ENCODE assay signal across 8 cellular contexts in the genomic region with DNA sequence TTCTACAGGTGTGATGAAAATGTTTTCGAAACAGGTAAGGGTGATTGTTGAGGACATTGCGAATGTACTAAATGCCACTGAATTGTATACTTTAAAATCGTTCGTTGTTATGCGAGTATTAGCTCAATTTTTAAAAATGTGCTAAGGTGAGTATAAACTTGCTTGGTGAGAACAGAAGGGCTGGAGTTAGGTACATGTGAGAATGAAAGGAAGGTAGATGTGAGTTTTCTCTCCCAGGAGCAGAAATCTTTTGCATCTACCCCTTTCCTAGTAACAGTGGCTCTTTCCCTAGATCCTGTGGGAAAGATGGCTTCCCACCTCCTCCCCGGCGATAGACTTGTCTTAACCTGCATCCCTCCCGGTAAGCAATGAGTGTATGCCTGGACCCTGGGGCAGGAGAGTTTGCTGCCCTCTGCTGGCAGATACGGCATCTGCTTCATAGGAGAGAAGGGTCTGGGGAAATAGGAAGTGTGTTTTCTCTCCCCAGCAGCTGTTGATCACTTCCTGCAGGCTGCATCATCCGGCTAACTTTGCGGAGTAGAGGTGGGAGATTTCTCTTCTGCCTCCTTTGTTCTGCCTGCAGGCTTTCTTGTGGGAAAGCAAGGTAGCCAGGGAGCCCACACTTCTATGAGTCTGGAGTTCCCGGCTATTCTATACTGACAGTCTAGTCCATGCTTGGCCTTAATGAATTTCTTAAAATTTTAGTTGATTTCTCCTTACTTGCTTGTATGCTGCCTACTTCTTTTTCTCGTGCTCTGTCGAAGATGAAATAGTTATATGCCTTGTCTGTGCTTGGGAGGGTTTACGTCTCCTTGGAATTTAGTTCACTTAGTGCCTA.
DNase-seq lines count a peak whose midpoint lies in the region; ATAC-seq, FAIRE-seq and TF ChIP-seq lines count a peak whose summit lies in the region.

No MANE protein-coding gene starts in this region.

- H4K20me1 ChIP-seq in HCT116 (ENCODE audit: insufficient read depth), result no peaks in the 10 kb centered on the region

- peak; percentile 100 for ATAC-seq in HCT116
- peak; percentile 93 for ATAC-seq in activated naive CD8-positive, alpha-beta T cell treated with anti-CD3 and anti-CD28 coated beads, Interleukin-2, amount 50 U/mL, for 24 hours

- DNase-seq in GM12892 (ENCODE audit: insufficient read length) (peak; percentile 13), HCT116 (ENCODE audit: low read depth, low spot score) (peak; percentile 80), SKM-1 (lab: John Stamatoyannopoulos, UW; ENCODE audit: unreplicated experiment) (peak; percentile 80), iPS DF 19.7 (ENCODE audit: low read depth, low spot score) (peak; percentile 93), hepatic stellate cell (ENCODE audit: low spot score) (no peak)
- peak; percentile 61 for DNase-seq in activated naive CD8-positive, alpha-beta T cell treated with anti-CD3 and anti-CD28 coated beads, Interleukin-2, amount 50 U/mL, for 24 hours
- DNase-seq in stimulated activated CD4-positive, alpha-beta T cell treated with anti-CD3 and anti-CD28 coated beads, Interleukin-1b, Interleukin-23, amount 100 ng/mL, for 48 hours, result peak; percentile 56

- intact Hi-C loops in HCT116 (cut with micrococcal nuclease), result loop anchor here (1.0 to 5.0 kb wide), 3 partner anchors 372 to 811 kb away; no protein-coding TSS in a partner anchor

- no peaks in the 10 kb centered on the region for H3K36me3 ChIP-seq in HCT116 (ENCODE audit: control insufficient read depth in 1 of 2, insufficient read depth in 2 of 2, low read length in 2 of 2)

- peaks cover 0 to 9% of the 10 kb centered on the region in 2 experiments; a peak in 2 of 4 replicates for H3K4me1 ChIP-seq in HCT116 (ENCODE audit: control insufficient read depth in 1 of 2, insufficient read depth in 2 of 2, low read length in 2 of 2)

- POLR2A ChIA-PET in HCT116 (lab: Charles Lee), result interaction anchor here (1.0 kb wide), 1 partner anchor 373 kb away, joined by 3 read pairs; no protein-coding TSS in a partner anchor

- no peaks in the 10 kb centered on the region for H3K36me3 Mint-ChIP-seq in activated naive CD8-positive, alpha-beta T cell treated with anti-CD3 and anti-CD28 coated beads, Interleukin-2, amount 50 U/mL, for 24 hours (ENCODE audit: low read depth)

- no TSS peak for BruUV-seq in HCT116 (replicated peaks; lab: Mats Ljungman, UMichigan)

- peaks cover 3% of the 10 kb centered on the region for H3K27me3 Mint-ChIP-seq in activated naive CD8-positive, alpha-beta T cell treated with anti-CD3 and anti-CD28 coated beads, Interleukin-2, amount 50 U/mL, for 24 hours

- no peaks in the 10 kb centered on the region for H3K9me3 Mint-ChIP-seq in activated naive CD8-positive, alpha-beta T cell treated with anti-CD3 and anti-CD28 coated beads, Interleukin-2, amount 50 U/mL, for 24 hours

- CTCF ChIA-PET in HCT116 (lab: Charles Lee), result interaction anchor here (0.7 to 2.4 kb wide), 2 partner anchors 294 to 372 kb away, joined by 3 to 15 read pairs; partner anchors contain the start of gene SEMA6A

- FAIRE-seq in GM12892 (lab: Jason Lieb, UNC), result peak; percentile 94

- TF ChIP-seq POLR2A in GM12892 (IDR thresholded peaks at IDR 0.05; ENCODE audit: low read depth, low read length), result no peak
- TF ChIP-seq POLR2A in HCT116 (IDR thresholded peaks at IDR 0.05; ENCODE audit: borderline replicate concordance, extremely low read depth, insufficient read depth, insufficient read length), result no peak

- H3K4me1 Mint-ChIP-seq in activated naive CD8-positive, alpha-beta T cell treated with anti-CD3 and anti-CD28 coated beads, Interleukin-2, amount 50 U/mL, for 24 hours, result no peaks in the 10 kb centered on the region

- H3K27ac Mint-ChIP-seq in activated naive CD8-positive, alpha-beta T cell treated with anti-CD3 and anti-CD28 coated beads, Interleukin-2, amount 50 U/mL, for 24 hours, result no peak overlapping the region

- H3K4me3 ChIP-seq in HCT116 (replicated peaks in 1 of 2; ENCODE audit: low read depth in 1 of 2, low read length in 2 of 2), result peak overlapping the region in 1 of 2 experiments; percentile 28; a peak in 1 of 4 replicates

- peak overlapping the region; percentile 44 for H3K4me2 ChIP-seq in HCT116 (ENCODE audit: low read length)

- H3K9ac ChIP-seq in HCT116 (ENCODE audit: low read length), result no peak overlapping the region

- no peak overlapping the region for H3K4me3 Mint-ChIP-seq in activated naive CD8-positive, alpha-beta T cell treated with anti-CD3 and anti-CD28 coated beads, Interleukin-2, amount 50 U/mL, for 24 hours

- no peaks in the 10 kb centered on the region for H3K79me2 ChIP-seq in HCT116 (ENCODE audit: insufficient read depth, low read length)

- no peaks in the 10 kb centered on the region for H3K9me3 ChIP-seq in HCT116 (ENCODE audit: control insufficient read depth in 1 of 2, insufficient read depth in 1 of 2, low read depth in 1 of 2, low read length in 2 of 2)

- RAD21 ChIA-PET in HCT116 (lab: Charles Lee; ENCODE audit: low non-redundant PET in 1 of 2, low total read pairs in 2 of 2, uncharacterized antibody in 2 of 2, unreplicated experiment in 2 of 2), result interaction anchor here in 1 of 2 experiments (1.7 kb wide), 1 partner anchor 373 kb away, joined by 10 read pairs; the partner anchor contains the start of gene SEMA6A

- peak; percentile 76 to 88 (median 85) for TF ChIP-seq CTCF in HCT116 (IDR thresholded peaks at IDR 0.05 in 2 of 3, conservative IDR thresholded peaks at IDR 0.05 in 1 of 3; ENCODE audit: borderline replicate concordance in 1 of 3, insufficient read depth in 1 of 3, low read depth in 2 of 3, low read length in 2 of 3)
- peak; percentile 76 for TF ChIP-seq CTCF in LNCAP (IDR thresholded peaks at IDR 0.05)

- no peak overlapping the region for H3K27ac ChIP-seq in HCT116 (ENCODE audit: low read depth, low read length)

- peak overlapping the region; percentile 93 for H2AFZ ChIP-seq in HCT116 (ENCODE audit: low read depth, low read length, poor library complexity, severe bottlenecking)

- H3K27me3 ChIP-seq in HCT116 (ENCODE audit: insufficient read depth, low read length), result no peaks in the 10 kb centered on the region

- peak; percentile 85 for TF ChIP-seq RAD21 in HCT116 (IDR thresholded peaks at IDR 0.05; ENCODE audit: low read depth)

- H3K9me2 ChIP-seq in HCT116 (ENCODE audit: insufficient read depth), result no peaks in the 10 kb centered on the region

TF ChIP-seq in HCT116, 20 proteins besides CTCF, POLR2A, EP300 and RAD21:
- peak; percentile 81 for TF ChIP-seq YY1 (IDR thresholded peaks at IDR 0.05; ENCODE audit: extremely low read depth, insufficient replicate concordance, low read depth, low read length)
- TF ChIP-seq JUND (IDR thresholded peaks at IDR 0.05), result no peak
- TF ChIP-seq ZFX (IDR thresholded peaks at IDR 0.05), result no peak
- TF ChIP-seq EZH2 (IDR thresholded peaks at IDR 0.05), result no peak
- peak; percentile 70; the same call in 1 of the 2 replicates for TF ChIP-seq CBX3 (IDR thresholded peaks at IDR 0.05; ENCODE audit: low read depth)
- no peak for TF ChIP-seq ZBTB33 (IDR thresholded peaks at IDR 0.05; ENCODE audit: extremely low read depth, insufficient replicate concordance, low read length)
- TF ChIP-seq ELF1 (IDR thresholded peaks at IDR 0.05; ENCODE audit: borderline replicate concordance, low read depth), result peak; percentile 20; the same call in 1 of the 2 replicates
